ENCODE assay signal across 25 cellular contexts in the genomic region with DNA sequence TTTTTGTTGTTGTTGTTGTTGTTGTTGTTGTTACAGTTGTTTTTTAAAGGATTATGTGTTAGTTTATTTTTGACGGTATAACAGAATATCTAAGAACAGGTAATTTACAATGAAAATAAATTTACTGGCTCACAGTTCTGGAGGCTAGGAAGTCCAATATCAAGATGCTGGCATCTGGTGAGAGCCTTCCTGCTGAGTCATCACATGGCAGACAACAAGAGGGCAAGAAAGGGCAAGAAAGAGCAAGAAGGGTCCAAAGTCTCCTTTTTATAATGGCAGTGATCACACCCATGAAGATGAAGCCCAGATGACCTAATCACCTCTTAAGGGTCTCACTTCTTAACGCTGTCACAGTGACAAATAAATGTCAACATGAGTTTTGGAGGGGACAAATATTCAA.
DNase-seq lines count a peak whose midpoint lies in the region.
"Had no signal": no experiment of that assay in that cellular context is flagged by ENCODE, and none has a peak within 500 bp of the region (broad histone marks: within the 10 kb centered on the region; RNA-seq: fewer than 3 reads in every experiment).

No MANE protein-coding gene starts in this region.

- no peaks in the 10 kb centered on the region for H3K27me3 Mint-ChIP-seq in activated T-cell treated with anti-CD3 and anti-CD28 coated beads, Interleukin-2, amount 50 U/mL, for 24 hours
- H3K27me3 Mint-ChIP-seq: stimulated activated memory B cell treated with anti-CD40 and anti-IgM and Interleukin-4, amounts not matched to agents 10 μg/mL and 1 μg/mL and 100 μg/mL, for 72 hours; T-helper 17 cell had no signal

- H3K9me3 Mint-ChIP-seq in activated T-cell treated with anti-CD3 and anti-CD28 coated beads, Interleukin-2, amount 50 U/mL, for 24 hours, result peaks cover 6% of the 10 kb centered on the region
- H3K9me3 Mint-ChIP-seq: stimulated activated memory B cell treated with anti-CD40 and anti-IgM and Interleukin-4, amounts not matched to agents 10 μg/mL and 1 μg/mL and 100 μg/mL, for 72 hours had no signal

- no peaks in the 10 kb centered on the region for H3K4me1 Mint-ChIP-seq in activated T-cell treated with anti-CD3 and anti-CD28 coated beads, Interleukin-2, amount 50 U/mL, for 24 hours (ENCODE audit: low read depth)
- H3K4me1 Mint-ChIP-seq: nephron; stimulated activated memory B cell treated with anti-CD40 and anti-IgM and Interleukin-4, amounts not matched to agents 10 μg/mL and 1 μg/mL and 100 μg/mL, for 72 hours; T-helper 17 cell had no signal

- H3K36me3 Mint-ChIP-seq in activated T-cell treated with anti-CD3 and anti-CD28 coated beads, Interleukin-2, amount 50 U/mL, for 24 hours (ENCODE audit: low read depth), result no peaks in the 10 kb centered on the region
- H3K36me3 Mint-ChIP-seq: activated naive CD4-positive, alpha-beta T cell treated with anti-CD3 and anti-CD28 coated beads, Interleukin-2, amount 50 U/mL, for 72 hours; stimulated activated memory B cell treated with anti-CD40 and anti-IgM and Interleukin-4, amounts not matched to agents 10 μg/mL and 1 μg/mL and 100 μg/mL, for 72 hours had no signal

- no peak overlapping the region for H3K27ac Mint-ChIP-seq in activated T-cell treated with anti-CD3 and anti-CD28 coated beads, Interleukin-2, amount 50 U/mL, for 24 hours
- H3K27ac Mint-ChIP-seq: activated naive CD4-positive, alpha-beta T cell treated with anti-CD3 and anti-CD28 coated beads, Interleukin-2, amount 50 U/mL, for 72 hours; nephron; stimulated activated memory B cell treated with anti-CD40 and anti-IgM and Interleukin-4, amounts not matched to agents 10 μg/mL and 1 μg/mL and 100 μg/mL, for 72 hours; T-helper 17 cell had no signal

- H3K4me3 Mint-ChIP-seq in activated T-cell treated with anti-CD3 and anti-CD28 coated beads, Interleukin-2, amount 50 U/mL, for 24 hours, result no peak overlapping the region
- H3K4me3 Mint-ChIP-seq: nephron; stimulated activated memory B cell treated with anti-CD40 and anti-IgM and Interleukin-4, amounts not matched to agents 10 μg/mL and 1 μg/mL and 100 μg/mL, for 72 hours; T-helper 17 cell had no signal

- DNase-seq in Daoy (ENCODE audit: low read depth) (peak; percentile 12), HS-27A (ENCODE audit: low read depth) (peak; percentile 2), astrocyte of the hippocampus (ENCODE audit: low read depth, low spot score) (peak; percentile 4), glomerular visceral epithelial cell (ENCODE audit: extremely low spot score) (peak; percentile 3), amniotic stem cell (lab: John Stamatoyannopoulos, UW) (no peak), cerebellar cortex (ENCODE audit: low spot score) (no peak), T-helper 2 cell (no peak)
- DNase-seq in activated T-cell treated with anti-CD3 and anti-CD28 coated beads, Interleukin-2, amount 50 U/mL, for 24 hours, result no peak
- DNase-seq: activated CD4-positive, alpha-beta T cell treated with anti-CD3 and anti-CD28 coated beads, Interleukin-2, amount 50 U/mL, for 1 hour; C1 segment of cervical spinal cord; hypothalamus; Kasumi-1; NCI-H1105; NCI-H1930; NCI-H2227 treated with DMSO at 0.1 percent for 48 hours; NCI-H774; pancreas; SK-N-SH; stimulated activated CD4-positive, alpha-beta T cell treated with anti-CD3 and anti-CD28 coated beads, Interleukin-4, amount 100 ng/mL, for 1 hour; T-helper 17 cell; testis; WERI-Rb-1 had no signal

Comparison
In these comparisons a context has a peak if more than half of its experiments do, and no peak if none do; other contexts are left out.
1. DNase-seq: peak in Daoy (single experiment), HS-27A (single experiment), astrocyte of the hippocampus (single experiment) and glomerular visceral epithelial cell (single experiment); none in amniotic stem cell (single experiment), activated T-cell treated with anti-CD3 and anti-CD28 coated beads, Interleukin-2, amount 50 U/mL, for 24 hours (single experiment), cerebellar cortex (single experiment) and T-helper 2 cell (0 of 5).